ENCODE assay signal across 26 cellular contexts in genomic region chr11:1373536-1374214, GRCh38. TPM values are rescaled to one million over a fixed set of nuclear protein-coding genes. Genes with fewer than 3 reads are reported as not detected.
A peak's percentile ranks its signal among the peaks of the same experiment; 100 is the strongest.
DNase-seq lines count a peak whose midpoint lies in the region; ATAC-seq and TF ChIP-seq lines count a peak whose summit lies in the region.
"Had no signal": no experiment of that assay in that cellular context is flagged by ENCODE, and none has a peak within 500 bp of the region (broad histone marks: within the 10 kb centered on the region; RNA-seq: fewer than 3 reads in every experiment).

No MANE protein-coding gene starts in this region.

- H3K36me3 ChIP-seq in mesenchymal stem cell (ENCODE audit: control insufficient read depth in 1 of 2, insufficient read depth in 2 of 2, low read depth in 1 of 2, low read length in 2 of 2), result no peaks in the 10 kb centered on the region
- no peaks in the 10 kb centered on the region for H3K36me3 ChIP-seq in MM.1S (replicated peaks; ENCODE audit: insufficient read depth, low read length)
- H3K36me3 ChIP-seq: left ventricle myocardium inferior, ovary, right atrium auricular region, spleen, suprapubic skin had no signal

- peak overlapping the region; percentile 57 for H3K4me2 ChIP-seq in mesenchymal stem cell (ENCODE audit: low read length, poor library complexity, severe bottlenecking)
- H3K4me2 ChIP-seq in MM.1S (ENCODE audit: low read depth, low read length), result no peak overlapping the region

- H3K9ac ChIP-seq in mesenchymal stem cell (ENCODE audit: low read length), result no peak overlapping the region
- H3K9ac ChIP-seq in MM.1S (ENCODE audit: low read length), result no peak overlapping the region

- no peak overlapping the region for H2BK5ac ChIP-seq in mesenchymal stem cell (ENCODE audit: low read depth, low read length, poor library complexity, severe bottlenecking)

- no peak for ATAC-seq in HG03095 (IDR thresholded peaks at IDR 0.05; ENCODE audit: unreplicated experiment)
- ATAC-seq: activated naive CD4-positive, alpha-beta T cell treated with anti-CD3 and anti-CD28 coated beads, Interleukin-2, amount 50 U/mL, for 72 hours; body of pancreas; esophagus mucosa; natural killer cell treated with Interleukin-12 subunit alpha and Interleukin-12 subunit beta and Interleukin-15 and Interleukin-18, amount 100 ng/mL, for 72 hours; stimulated activated memory B cell treated with anti-CD40 and anti-IgM and Interleukin-4, amounts not matched to agents 10 μg/mL and 1 μg/mL and 100 μg/mL, for 72 hours had no signal

- H3K4me3 ChIP-seq in mesenchymal stem cell (ENCODE audit: insufficient read depth in 1 of 2, low read depth in 1 of 2, low read length in 2 of 2) (no peak overlapping the region), MM.1S (ENCODE audit: low read length) (no peak overlapping the region)
- H3K4me3 ChIP-seq: body of pancreas, left ventricle myocardium inferior, ovary, right atrium auricular region, spleen, suprapubic skin had no signal

- no peaks in the 10 kb centered on the region for H3K79me2 ChIP-seq in MM.1S (ENCODE audit: low read length)

- no peaks in the 10 kb centered on the region for H3K9me3 ChIP-seq in mesenchymal stem cell (ENCODE audit: control insufficient read depth, low read length)
- H3K9me3 ChIP-seq in MM.1S (replicated peaks; ENCODE audit: insufficient read depth, low read length), result no peaks in the 10 kb centered on the region
- H3K9me3 ChIP-seq: body of pancreas, left ventricle myocardium inferior, ovary, right atrium auricular region, spleen, suprapubic skin had no signal

- no peak overlapping the region for H2BK12ac ChIP-seq in mesenchymal stem cell (ENCODE audit: low read length in 2 of 2)

- no peaks in the 10 kb centered on the region for H3K9me2 ChIP-seq in MM.1S (replicated peaks; ENCODE audit: insufficient read depth, low read length)

- H4K20me1 ChIP-seq in MM.1S (ENCODE audit: insufficient read depth, low read length), result no peaks in the 10 kb centered on the region

- H2BK15ac ChIP-seq in mesenchymal stem cell (ENCODE audit: low read depth, poor library complexity, severe bottlenecking), result no peak overlapping the region

- H3K27me3 ChIP-seq in mesenchymal stem cell (ENCODE audit: control insufficient read depth in 1 of 2, insufficient read depth in 1 of 2, low read length in 2 of 2) (peaks cover 48 to 51% of the 10 kb centered on the region in 2 experiments), MM.1S (replicated peaks; ENCODE audit: insufficient read depth, low read length) (peaks cover 96% of the 10 kb centered on the region)
- H3K27me3 ChIP-seq: body of pancreas, ovary, right atrium auricular region had no signal

- no peaks in the 10 kb centered on the region for H3K79me1 ChIP-seq in mesenchymal stem cell (replicated peaks; ENCODE audit: low read length, poor library complexity, severe bottlenecking)

- H3K4ac ChIP-seq in mesenchymal stem cell (ENCODE audit: low read depth in 1 of 2, low read length in 2 of 2), result no peak overlapping the region

- peak overlapping the region; percentile 35 for H3K27ac ChIP-seq in mesenchymal stem cell (ENCODE audit: low read length, poor library complexity, severe bottlenecking)
- no peak overlapping the region for H3K27ac ChIP-seq in MM.1S (ENCODE audit: low read length)
- H3K27ac ChIP-seq: body of pancreas, left ventricle myocardium inferior, ovary, right atrium auricular region, spleen, suprapubic skin had no signal

- 77% methylated on average over 21 of the region's 22 CpGs for WGBS in mesenchymal stem cell

- DNase-seq in AG08396 (ENCODE audit: low spot score) (peak; percentile 68), HCEC 1CT (peak; percentile 22), amniotic epithelial cell (ENCODE audit: low read depth) (peak; percentile 41), mesenchymal stem cell (no peak), RPMI8226 (no peak), NCI-H1694 treated with DMSO at 0.1 percent for 48 hours (lab: John Stamatoyannopoulos, UW) (no peak), MM.1S (no peak)
- DNase-seq: activated B cell treated with CpG ODN at 0.5 μM for 24 hours; activated CD4-positive, alpha-beta T cell treated with anti-CD3 and anti-CD28 coated beads, Interleukin-2, amount 50 U/mL, for 48 hours; activated CD8-positive, alpha-beta memory T cell treated with anti-CD3 and anti-CD28 coated beads, Interleukin-2, amount 50 U/mL, for 4 hours; body of pancreas; GDM1; GOT3; hippocampal formation; left ventricle myocardium inferior; NCI-H187 treated with DMSO at 0.1 percent for 48 hours; ovary; spleen; stimulated activated CD4-positive, alpha-beta T cell treated with anti-CD3 and anti-CD28 coated beads, Interleukin-4, amount 100 ng/mL, for 1 hour had no signal

- no peak overlapping the region for H2BK120ac ChIP-seq in mesenchymal stem cell (ENCODE audit: low read depth, low read length)

- no peak for TF ChIP-seq CTCF in MM.1S (IDR thresholded peaks at IDR 0.05; ENCODE audit: low read length)

- no peak overlapping the region for H3K18ac ChIP-seq in mesenchymal stem cell (ENCODE audit: low read depth in 1 of 2, low read length in 2 of 2)

- H2AFZ ChIP-seq in mesenchymal stem cell (ENCODE audit: low read depth, low read length) (no peak overlapping the region), MM.1S (ENCODE audit: low read length) (no peak overlapping the region)

- no peak overlapping the region for H4K8ac ChIP-seq in mesenchymal stem cell (ENCODE audit: low read length)

- H3K4me1 ChIP-seq in mesenchymal stem cell (ENCODE audit: control insufficient read depth, insufficient read depth, low read depth, low read length), result peaks cover 20% of the 10 kb centered on the region
- H3K4me1 ChIP-seq in MM.1S (ENCODE audit: low read length), result no peaks in the 10 kb centered on the region
- H3K4me1 ChIP-seq: body of pancreas, left ventricle myocardium inferior, right atrium auricular region, spleen, suprapubic skin had no signal

- H3K23ac ChIP-seq in mesenchymal stem cell (ENCODE audit: low read length in 2 of 2), result no peak overlapping the region

- H2AK5ac ChIP-seq in mesenchymal stem cell (ENCODE audit: low read length, severe bottlenecking), result no peak overlapping the region

- H3K14ac ChIP-seq in mesenchymal stem cell (ENCODE audit: low read length in 2 of 2), result no peak overlapping the region

- H3F3A ChIP-seq in MM.1S (ENCODE audit: insufficient read depth, low read length), result no peaks in the 10 kb centered on the region

- no peak overlapping the region for H4K91ac ChIP-seq in mesenchymal stem cell (ENCODE audit: low read length)

RNA-seq across cellular contexts. Expression of gene BRSK2, which starts 16.1 kb away (rescaled TPM):
- polyA plus RNA-seq in mesenchymal stem cell (2013, experiment 1 of 2), result 1.2 TPM
- 0.77 TPM for polyA plus RNA-seq in mesenchymal stem cell (2013, experiment 2 of 2)

Comparison
In these comparisons a context has a peak if more than half of its experiments do, and no peak if none do; other contexts are left out.
1. DNase-seq: peak in AG08396 (single experiment), HCEC 1CT (single experiment) and amniotic epithelial cell (single experiment); none in mesenchymal stem cell (single experiment), RPMI8226 (single experiment), NCI-H1694 treated with DMSO at 0.1 percent for 48 hours (single experiment) and MM.1S (single experiment).